ENCODE assay signal across 16 cellular contexts in the genomic region with DNA sequence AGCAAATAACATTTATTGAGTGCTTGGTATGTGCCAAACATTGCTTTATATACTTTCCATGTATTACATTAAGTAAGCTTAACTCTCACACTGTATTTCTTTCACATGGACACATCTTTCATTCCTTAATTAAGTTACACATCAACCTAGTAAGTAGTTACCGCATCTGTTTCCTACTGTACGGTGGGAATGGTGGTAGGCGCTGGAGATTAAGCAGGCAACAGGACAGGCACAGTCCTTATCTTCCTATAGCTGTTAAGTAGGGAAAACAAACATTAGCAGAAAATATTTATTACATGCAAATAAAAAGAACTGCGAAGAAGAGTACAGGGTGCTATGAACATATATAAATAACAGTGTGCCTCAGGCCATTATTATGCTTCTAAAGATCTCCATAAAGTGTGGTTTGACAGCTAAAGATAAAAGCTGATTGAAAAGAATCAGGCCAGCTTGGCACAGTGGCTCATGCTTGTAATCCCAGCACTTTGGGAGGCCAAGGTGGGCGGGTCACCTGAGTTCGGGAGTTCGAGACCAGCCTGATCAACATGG.
DNase-seq lines count a peak whose midpoint lies in the region; ATAC-seq, FAIRE-seq and TF ChIP-seq lines count a peak whose summit lies in the region.
"Had no signal": no experiment of that assay in that cellular context is flagged by ENCODE, and none has a peak within 500 bp of the region (broad histone marks: within the 10 kb centered on the region; RNA-seq: fewer than 3 reads in every experiment).

No MANE protein-coding gene starts in this region.

- H3K4me1 Mint-ChIP-seq in activated CD4-positive, alpha-beta memory T cell treated with anti-CD3 and anti-CD28 coated beads, Interleukin-2, amount 10 ng/mL, durations not matched to agents 7 days and 5 days, result no peaks in the 10 kb centered on the region
- no peaks in the 10 kb centered on the region for H3K4me1 Mint-ChIP-seq in T-helper 17 cell

- H3K9me3 Mint-ChIP-seq in activated CD4-positive, alpha-beta memory T cell treated with anti-CD3 and anti-CD28 coated beads, Interleukin-2, amount 10 ng/mL, durations not matched to agents 7 days and 5 days, result no peaks in the 10 kb centered on the region
- H3K9me3 Mint-ChIP-seq: IgD-negative memory B cell had no signal

- TF ChIP-seq CTCF in cardiac muscle cell (IDR thresholded peaks at IDR 0.05; ENCODE audit: low read depth, low read length) (no peak), VCaP (conservative IDR thresholded peaks at IDR 0.05) (no peak)

- H3K9me3 ChIP-seq in cardiac muscle cell (ENCODE audit: low read depth), result no peaks in the 10 kb centered on the region
- H3K9me3 ChIP-seq in small intestine (ENCODE audit: control insufficient read depth, low read depth), result no peaks in the 10 kb centered on the region
- no peaks in the 10 kb centered on the region for H3K9me3 ChIP-seq in T-helper 17 cell (ENCODE audit: control insufficient read depth, low read length, poor library complexity, severe bottlenecking)

- H3K27me3 Mint-ChIP-seq in activated CD4-positive, alpha-beta memory T cell treated with anti-CD3 and anti-CD28 coated beads, Interleukin-2, amount 10 ng/mL, durations not matched to agents 7 days and 5 days, result no peaks in the 10 kb centered on the region
- H3K27me3 Mint-ChIP-seq in T-helper 17 cell, result no peaks in the 10 kb centered on the region
- H3K27me3 Mint-ChIP-seq: B cell, IgD-negative memory B cell had no signal

- POLR2A ChIA-PET in activated CD4-positive, alpha-beta memory T cell treated with anti-CD3 and anti-CD28 coated beads, Interleukin-2, amount 10 ng/mL, durations not matched to agents 7 days and 5 days (lab: Charles Lee), result no interaction called here

- no peak overlapping the region for H3K4me3 ChIP-seq in cardiac muscle cell
- no peak overlapping the region for H3K4me3 ChIP-seq in small intestine (ENCODE audit: low read depth in 1 of 2, low read length in 2 of 2)
- H3K4me3 ChIP-seq: GM12878, GM23248 had no signal

- intact Hi-C loops in left ventricle myocardium superior (cut with micrococcal nuclease), result no loop called here

- ATAC-seq in left ventricle myocardium superior (no peak), T-helper 17 cell (no peak), HG03097 (IDR thresholded peaks at IDR 0.05; ENCODE audit: low FRiP score, unreplicated experiment) (no peak)
- ATAC-seq: GM12878, HCT116 had no signal

- H3K27me3 ChIP-seq in cardiac muscle cell, result no peaks in the 10 kb centered on the region
- H3K27me3 ChIP-seq in small intestine (ENCODE audit: control insufficient read depth in 2 of 2, insufficient read depth in 2 of 2, low read length in 2 of 2), result no peaks in the 10 kb centered on the region

- peak overlapping the region; percentile 34 for H3K27ac ChIP-seq in cardiac muscle cell
- peak overlapping the region; percentile 80 for H3K27ac ChIP-seq in VCaP
- H3K27ac ChIP-seq in small intestine (ENCODE audit: low read depth in 1 of 2, low read length in 1 of 2), result no peak overlapping the region
- H3K27ac ChIP-seq: GM23248 had no signal

- DNase-seq in cardiac muscle cell (ENCODE audit: low read depth in 1 of 2, low spot score in 1 of 2) (no peak), left ventricle myocardium superior (no peak), NCI-H82 (lab: John Stamatoyannopoulos, UW) (peak; percentile 79), small intestine (peak; percentile 7), T-helper 17 cell (no peak)
- no peak for DNase-seq in activated CD4-positive, alpha-beta memory T cell treated with anti-CD3 and anti-CD28 coated beads, Interleukin-2, amount 10 ng/mL, durations not matched to agents 7 days and 5 days
- DNase-seq: DMS79, GM23248 had no signal

- 29 to 69% (median 55%) methylated on average over 7 of the region's 7 CpGs for WGBS in small intestine, 3 donors

- no peak for FAIRE-seq in small intestine (lab: Jason Lieb, UNC)
- FAIRE-seq: GM12878, GM18507, H54 had no signal

- H3K36me3 Mint-ChIP-seq in activated CD4-positive, alpha-beta memory T cell treated with anti-CD3 and anti-CD28 coated beads, Interleukin-2, amount 10 ng/mL, durations not matched to agents 7 days and 5 days (ENCODE audit: low read depth), result no peaks in the 10 kb centered on the region
- no peaks in the 10 kb centered on the region for H3K36me3 Mint-ChIP-seq in T-helper 17 cell (ENCODE audit: low read depth)
- H3K36me3 Mint-ChIP-seq: IgD-negative memory B cell had no signal

- H3K27ac Mint-ChIP-seq in activated CD4-positive, alpha-beta memory T cell treated with anti-CD3 and anti-CD28 coated beads, Interleukin-2, amount 10 ng/mL, durations not matched to agents 7 days and 5 days, result no peak overlapping the region
- no peak overlapping the region for H3K27ac Mint-ChIP-seq in T-helper 17 cell
- H3K27ac Mint-ChIP-seq: B cell, IgD-negative memory B cell had no signal

- H3K4me1 ChIP-seq in cardiac muscle cell (ENCODE audit: low read depth), result peaks cover 6% of the 10 kb centered on the region
- H3K4me1 ChIP-seq in small intestine (ENCODE audit: control insufficient read depth in 2 of 2, insufficient read depth in 1 of 2, low read depth in 1 of 2, low read length in 1 of 2), result no peaks in the 10 kb centered on the region

- H3K4me3 Mint-ChIP-seq in activated CD4-positive, alpha-beta memory T cell treated with anti-CD3 and anti-CD28 coated beads, Interleukin-2, amount 10 ng/mL, durations not matched to agents 7 days and 5 days, result no peak overlapping the region
- H3K4me3 Mint-ChIP-seq in T-helper 17 cell, result no peak overlapping the region
- H3K4me3 Mint-ChIP-seq: B cell had no signal

- H3K36me3 ChIP-seq in cardiac muscle cell, result no peaks in the 10 kb centered on the region
- H3K36me3 ChIP-seq in small intestine (ENCODE audit: control insufficient read depth in 2 of 2, insufficient read depth in 2 of 2, low read length in 2 of 2), result no peaks in the 10 kb centered on the region

- CTCF ChIA-PET in activated CD4-positive, alpha-beta memory T cell treated with anti-CD3 and anti-CD28 coated beads, Interleukin-2, amount 10 ng/mL, durations not matched to agents 7 days and 5 days (lab: Charles Lee), result no interaction called here

Comparison
In these comparisons a context has a peak if more than half of its experiments do, and no peak if none do; other contexts are left out.
1. DNase-seq: peak in NCI-H82 (single experiment) and small intestine (single experiment); none in cardiac muscle cell (0 of 2), left ventricle myocardium superior (single experiment), activated CD4-positive, alpha-beta memory T cell treated with anti-CD3 and anti-CD28 coated beads, Interleukin-2, amount 10 ng/mL, durations not matched to agents 7 days and 5 days (single experiment) and T-helper 17 cell (0 of 3).
2. H3K27ac ChIP-seq: peak in cardiac muscle cell (single experiment) and VCaP (single experiment); none in small intestine (0 of 2).